Comparison of ENCODE assay signal across 19 cellular contexts in genomic region chr11:72704783-72705287, GRCh38.
"Had no signal": no experiment of that assay in that cellular context is flagged by ENCODE, and none has a peak within 500 bp of the region (broad histone marks: within the 10 kb centered on the region; RNA-seq: fewer than 3 reads in every experiment).

No MANE protein-coding gene starts in this region.

- DNase-seq: activated CD4-positive, alpha-beta T cell treated with anti-CD3 and anti-CD28 coated beads, Interleukin-2, amount 50 U/mL, for 4 hours; activated gamma-delta T cell treated with Interleukin-2 at 50 U/mL for 16 hours; activated T-cell treated with anti-CD3 and anti-CD28 coated beads, Interleukin-2, amount 50 U/mL, for 72 hours; central memory CD4-positive, alpha-beta T cell; effector CD4-positive, alpha-beta T cell; gastrocnemius medialis; heart right ventricle; islet precursor cell; left ventricle myocardium superior; naive B cell; stimulated activated CD4-positive, alpha-beta T cell treated with anti-CD3 and anti-CD28 coated beads, Interleukin-2, amount 100 ng/mL, for 48 hours; testis had no signal

- H3K4me3 Mint-ChIP-seq: activated T-cell treated with anti-CD3 and anti-CD28 coated beads, Interleukin-2, amount 50 U/mL, for 72 hours; naive B cell; stimulated activated naive CD8-positive, alpha-beta T cell treated with anti-CD3 and anti-CD28 coated beads, Interleukin-15, Interleukin-2, amounts not matched to agents 100 ng/mL and 50 ng/mL, for 24 hours; T-helper 2 cell treated with Interferon-gamma antibody and Interleukin-4, amounts not matched to agents 5 μg/mL and 100 μg/mL, for 36 hours had no signal

- H3K27me3 Mint-ChIP-seq: naive B cell; stimulated activated naive CD8-positive, alpha-beta T cell treated with anti-CD3 and anti-CD28 coated beads, Interleukin-15, Interleukin-2, amounts not matched to agents 100 ng/mL and 50 ng/mL, for 24 hours had no signal

- H3K36me3 ChIP-seq: ovary had no signal

- H3K27ac Mint-ChIP-seq: activated T-cell treated with anti-CD3 and anti-CD28 coated beads, Interleukin-2, amount 50 U/mL, for 72 hours; stimulated activated naive CD8-positive, alpha-beta T cell treated with anti-CD3 and anti-CD28 coated beads, Interleukin-15, Interleukin-2, amounts not matched to agents 100 ng/mL and 50 ng/mL, for 24 hours; T-helper 2 cell treated with Interferon-gamma antibody and Interleukin-4, amounts not matched to agents 5 μg/mL and 100 μg/mL, for 36 hours had no signal

- H3K4me3 ChIP-seq: coronary artery, gastrocnemius medialis, heart right ventricle, ovary, testis, upper lobe of right lung had no signal

- H3K9me3 ChIP-seq: gastrocnemius medialis, heart right ventricle, ovary, testis, upper lobe of right lung had no signal

- ATAC-seq: activated CD4-positive, CD25-positive, alpha-beta regulatory T cell treated with anti-CD3 and anti-CD28 coated beads, Interleukin-2, amount 50 U/mL, for 24 hours; activated T-cell treated with anti-CD3 and anti-CD28 coated beads, Interleukin-2, amount 50 U/mL, for 72 hours; gastrocnemius medialis had no signal

- H3K27ac ChIP-seq: epithelial cell of prostate, gastrocnemius medialis, testis had no signal

- H3K9me3 Mint-ChIP-seq: activated T-cell treated with anti-CD3 and anti-CD28 coated beads, Interleukin-2, amount 50 U/mL, for 72 hours; naive B cell; stimulated activated naive CD8-positive, alpha-beta T cell treated with anti-CD3 and anti-CD28 coated beads, Interleukin-15, Interleukin-2, amounts not matched to agents 100 ng/mL and 50 ng/mL, for 24 hours; T-helper 2 cell treated with Interferon-gamma antibody and Interleukin-4, amounts not matched to agents 5 μg/mL and 100 μg/mL, for 36 hours had no signal

- H3K27me3 ChIP-seq: gastrocnemius medialis, heart right ventricle, ovary, testis, upper lobe of right lung had no signal
